Comparison of ENCODE assay signal across 8 cellular contexts in the genomic region with DNA sequence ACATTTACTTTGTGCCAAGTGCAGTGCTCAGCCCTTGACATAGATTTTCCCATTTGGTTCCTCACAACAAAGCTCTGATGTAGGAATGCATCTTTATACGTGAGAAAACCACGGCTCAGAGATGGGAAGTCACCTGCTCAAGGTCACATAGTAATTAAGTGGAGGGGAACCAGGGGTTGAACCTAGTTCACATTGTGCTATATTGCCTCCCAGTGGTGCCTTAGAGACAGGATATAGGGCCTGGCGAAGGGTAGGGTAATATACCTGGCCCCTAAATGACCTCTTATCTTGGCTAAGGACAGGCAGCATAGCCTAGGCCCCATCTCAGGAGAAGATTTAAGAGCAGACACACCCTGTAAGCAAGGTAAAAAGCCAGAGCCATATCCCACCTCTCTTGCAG.
DNase-seq lines count a peak whose midpoint lies in the region; ATAC-seq and TF ChIP-seq lines count a peak whose summit lies in the region.

No MANE protein-coding gene starts in this region.

- no peaks in the 10 kb centered on the region for H3K27me3 ChIP-seq in gastroesophageal sphincter

- peak; percentile 49 for ATAC-seq in GM19324 (IDR thresholded peaks at IDR 0.05; ENCODE audit: low FRiP score, unreplicated experiment)
- no peak for ATAC-seq in gastroesophageal sphincter
- ATAC-seq in HG02870 (IDR thresholded peaks at IDR 0.05; ENCODE audit: unreplicated experiment), result no peak

- H3K36me3 ChIP-seq in gastroesophageal sphincter, result no peaks in the 10 kb centered on the region

- H3K4me1 ChIP-seq in gastroesophageal sphincter, result peaks cover 0 to 47% (median 4%) of the 10 kb centered on the region in 3 donors

- TF ChIP-seq CTCF in 22Rv1 (IDR thresholded peaks at IDR 0.05), result 0 out of 2 replicates have a peak, but pooled peaks have one; percentile 3
- no peak for TF ChIP-seq CTCF in gastroesophageal sphincter (IDR thresholded peaks at IDR 0.05)

- no peak overlapping the region for H3K27ac ChIP-seq in 22Rv1
- no peak overlapping the region for H3K27ac ChIP-seq in gastroesophageal sphincter

- no peak for TF ChIP-seq POLR2A in gastroesophageal sphincter (IDR thresholded peaks at IDR 0.05)

- TF ChIP-seq EP300 in gastroesophageal sphincter (IDR thresholded peaks at IDR 0.05), result no peak

- DNase-seq in NOMO-1 treated with dmso at 0.1 percent for 144 hours (lab: John Stamatoyannopoulos, UW; ENCODE audit: unreplicated experiment) (peak; percentile 17), RPMI8226 (no peak), nucleus accumbens (lab: John Stamatoyannopoulos, UW) (no peak)
- peak; percentile 38 for DNase-seq in effector CD4-positive, alpha-beta T cell

- 66 to 72% methylated on average over 3 of the region's 3 CpGs for WGBS in gastroesophageal sphincter (ENCODE audit: low coverage in 1 of 2), 2 donors

- H3K4me3 ChIP-seq in gastroesophageal sphincter, result no peak overlapping the region

- H3K9me3 ChIP-seq in gastroesophageal sphincter, result no peaks in the 10 kb centered on the region

Comparison
In these comparisons a context has a peak if more than half of its experiments do, and no peak if none do; other contexts are left out.
1. DNase-seq: peak in NOMO-1 treated with dmso at 0.1 percent for 144 hours (single experiment) and effector CD4-positive, alpha-beta T cell (single experiment); none in RPMI8226 (single experiment) and nucleus accumbens (0 of 56).